ENCODE assay signal across 11 cellular contexts in genomic region chr4:163161536-163162205, GRCh38. TPM values are rescaled to one million over a fixed set of nuclear protein-coding genes. Genes with fewer than 3 reads are reported as not detected.
DNase-seq lines count a peak whose midpoint lies in the region; FAIRE-seq and TF ChIP-seq lines count a peak whose summit lies in the region.
"Had no signal": no experiment of that assay in that cellular context is flagged by ENCODE, and none has a peak within 500 bp of the region (broad histone marks: within the 10 kb centered on the region; RNA-seq: fewer than 3 reads in every experiment).

No MANE protein-coding gene starts in this region.

- H3K4me3 ChIP-seq in kidney epithelial cell (ENCODE audit: low read depth, low read length) = no peak overlapping the region
- H3K4me3 ChIP-seq: right atrium auricular region had no signal

- peaks cover 58% of the 10 kb centered on the region for H3K36me3 Mint-ChIP-seq in activated naive CD8-positive, alpha-beta T cell treated with anti-CD3 and anti-CD28 coated beads for 36 hours

- intact Hi-C loops in cardiac septum (cut with DNase I) = no loop called here

- peak overlapping the region; percentile 2 for H3K4me3 Mint-ChIP-seq in activated naive CD8-positive, alpha-beta T cell treated with anti-CD3 and anti-CD28 coated beads for 36 hours
- H3K4me3 Mint-ChIP-seq: CD8-positive, alpha-beta T cell had no signal

- no peak for FAIRE-seq in urothelium cell line (lab: Jason Lieb, UNC)

- H3K4me1 Mint-ChIP-seq in activated naive CD8-positive, alpha-beta T cell treated with anti-CD3 and anti-CD28 coated beads for 36 hours = peaks cover 49% of the 10 kb centered on the region

- no peaks in the 10 kb centered on the region for H3K9me3 Mint-ChIP-seq in activated naive CD8-positive, alpha-beta T cell treated with anti-CD3 and anti-CD28 coated beads for 36 hours
- H3K9me3 Mint-ChIP-seq: CD8-positive, alpha-beta T cell had no signal

- no peaks in the 10 kb centered on the region for H3K36me3 ChIP-seq in kidney epithelial cell (ENCODE audit: control insufficient read depth, insufficient read depth, low read length)

- H3K27me3 Mint-ChIP-seq in activated naive CD8-positive, alpha-beta T cell treated with anti-CD3 and anti-CD28 coated beads for 36 hours = no peaks in the 10 kb centered on the region

- peak; percentile 9 for DNase-seq in stimulated activated CD4-positive, alpha-beta T cell treated with anti-CD3 and anti-CD28 coated beads, Interleukin-12 subunit alpha, Interleukin-12 subunit beta, amount 100 ng/mL, for 4 hours
- no peak for DNase-seq in stimulated activated CD4-positive, alpha-beta T cell treated with anti-CD3 and anti-CD28 coated beads, Interleukin-1b, Interleukin-23, amount 100 ng/mL, for 48 hours
- DNase-seq in activated naive CD8-positive, alpha-beta T cell treated with anti-CD3 and anti-CD28 coated beads for 36 hours = no peak
- DNase-seq in kidney epithelial cell (ENCODE audit: low read depth) = peak; percentile 41
- DNase-seq in urothelium cell line (ENCODE audit: low spot score) = peak; percentile 7
- no peak for DNase-seq in 8988T
- no peak for DNase-seq in effector CD8-positive, alpha-beta T cell (lab: John Stamatoyannopoulos, UW)
- no peak for DNase-seq in cardiac septum (ENCODE audit: low spot score)
- DNase-seq: CD8-positive, alpha-beta T cell; SHP77 treated with DMSO at 0.1 percent for 48 hours had no signal

- TF ChIP-seq CTCF in kidney epithelial cell (IDR thresholded peaks at IDR 0.05; ENCODE audit: insufficient read depth, low read length, poor library complexity, severe bottlenecking) = no peak

- no peaks in the 10 kb centered on the region for H3K27me3 ChIP-seq in kidney epithelial cell (ENCODE audit: control insufficient read depth, insufficient read depth, low read length)
- H3K27me3 ChIP-seq: right atrium auricular region had no signal

- no peak overlapping the region for H3K27ac Mint-ChIP-seq in activated naive CD8-positive, alpha-beta T cell treated with anti-CD3 and anti-CD28 coated beads for 36 hours
- H3K27ac Mint-ChIP-seq: CD8-positive, alpha-beta T cell had no signal

RNA-seq across cellular contexts. Expression of gene NAF1, which starts 5.0 kb away (rescaled TPM):
- total RNA-seq in activated naive CD8-positive, alpha-beta T cell treated with anti-CD3 and anti-CD28 coated beads for 36 hours = 10 to 100 TPM; 34.3 to 34.8 TPM
- total RNA-seq in kidney epithelial cell = 23.5 and 24.7 TPM in 2 replicates
- 12.4 TPM for total RNA-seq in cardiac septum

Comparison
In these comparisons a context has a peak if more than half of its experiments do, and no peak if none do; other contexts are left out.
1. DNase-seq: peak in stimulated activated CD4-positive, alpha-beta T cell treated with anti-CD3 and anti-CD28 coated beads, Interleukin-12 subunit alpha, Interleukin-12 subunit beta, amount 100 ng/mL, for 4 hours (single experiment), kidney epithelial cell (single experiment) and urothelium cell line (single experiment); none in stimulated activated CD4-positive, alpha-beta T cell treated with anti-CD3 and anti-CD28 coated beads, Interleukin-1b, Interleukin-23, amount 100 ng/mL, for 48 hours (single experiment), activated naive CD8-positive, alpha-beta T cell treated with anti-CD3 and anti-CD28 coated beads for 36 hours (single experiment), 8988T (single experiment), effector CD8-positive, alpha-beta T cell (single experiment) and cardiac septum (single experiment).